ENCODE assay signal across 29 cellular contexts in the genomic region with DNA sequence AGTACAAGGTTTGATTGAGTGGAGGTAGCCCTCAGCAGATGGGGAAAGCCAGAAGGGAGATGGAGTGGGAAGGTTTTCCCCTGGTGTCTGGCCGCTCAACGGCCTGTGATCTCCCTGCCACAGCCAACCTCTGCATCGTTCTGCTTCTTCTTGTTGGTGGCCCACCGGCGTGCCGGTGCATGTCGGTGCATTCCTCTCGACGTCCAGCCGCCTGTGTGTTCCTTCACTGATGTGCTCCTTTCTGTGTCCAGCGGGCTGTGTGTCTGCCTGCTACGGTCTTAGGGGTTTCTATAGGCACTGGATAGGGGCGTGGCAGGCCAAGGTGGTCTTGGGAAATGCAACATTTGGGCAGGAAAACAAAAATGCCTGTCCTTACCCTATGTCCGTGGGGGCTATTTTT.
"Had no signal": no experiment of that assay in that cellular context is flagged by ENCODE, and none has a peak within 500 bp of the region (broad histone marks: within the 10 kb centered on the region; RNA-seq: fewer than 3 reads in every experiment).

No MANE protein-coding gene starts in this region.

- DNase-seq: naive thymus-derived CD8-positive, alpha-beta T cell; nephron progenitor cell; nucleus accumbens; pancreas; retina; right lobe of liver; sigmoid colon; spleen; stimulated activated CD4-positive, alpha-beta T cell treated with anti-CD3 and anti-CD28 coated beads, Interleukin-12 subunit alpha, Interleukin-12 subunit beta, amount 100 ng/mL, for 4 hours; stimulated activated CD4-positive, alpha-beta T cell treated with anti-CD3 and anti-CD28 coated beads, Interleukin-1b, Interleukin-23, amount 100 ng/mL, for 48 hours; stimulated activated CD4-positive, alpha-beta T cell treated with anti-CD3 and anti-CD28 coated beads, Interleukin-4, amount 100 ng/mL, for 1 hour; stimulated activated CD4-positive, alpha-beta T cell treated with anti-CD3 and anti-CD28 coated beads, Interleukin-4, amount 100 ng/mL, for 4 hours; stimulated activated CD8-positive, alpha-beta memory T cell treated with anti-CD3 and anti-CD28 coated beads, Interleukin-4, amount 100 ng/mL, for 48 hours; stimulated activated naive CD4-positive, alpha-beta T cell; stimulated activated naive CD8-positive, alpha-beta T cell treated with anti-CD3 and anti-CD28 coated beads, Interleukin-15, amount 100 ng/mL, for 72 hours; stimulated activated naive CD8-positive, alpha-beta T cell treated with anti-CD3 and anti-CD28 coated beads, Interleukin-15, Interleukin-2, amounts not matched to agents 100 U/mL and 50 U/mL, for 24 hours; substantia nigra; testis; tibial artery; transverse colon; upper lobe of right lung; uterus had no signal

- H3K36me3 ChIP-seq: neutrophil, pancreas, prostate gland, right atrium auricular region, right lobe of liver, sigmoid colon, suprapubic skin, tibial artery, upper lobe of right lung, uterus had no signal

- H3K4me3 ChIP-seq: pancreas, prostate gland, right atrium auricular region, right lobe of liver, sigmoid colon, smooth muscle cell, spleen, suprapubic skin, testis, tibial artery, transverse colon, upper lobe of right lung, uterus had no signal

- H3K27ac ChIP-seq: neutrophil, pancreas, prostate gland, right atrium auricular region, right lobe of liver, sigmoid colon, spleen, suprapubic skin, testis, tibial artery, transverse colon, upper lobe of right lung, uterus had no signal

- ATAC-seq: naive thymus-derived CD8-positive, alpha-beta T cell; natural killer cell treated with Interleukin-12 subunit alpha and Interleukin-12 subunit beta and Interleukin-15 and Interleukin-18, amount 100 ng/mL, for 72 hours; pancreas; right lobe of liver; stimulated activated memory B cell treated with anti-CD40 and anti-IgM and Interleukin-4, amounts not matched to agents 10 μg/mL and 1 μg/mL and 100 μg/mL, for 72 hours; stimulated activated naive CD8-positive, alpha-beta T cell treated with anti-CD3 and anti-CD28 coated beads, Interleukin-15, amount 100 ng/mL, for 72 hours; stimulated activated naive CD8-positive, alpha-beta T cell treated with anti-CD3 and anti-CD28 coated beads, Interleukin-15, Interleukin-2, amounts not matched to agents 100 U/mL and 50 U/mL, for 24 hours; upper lobe of right lung had no signal

- H3K4me1 ChIP-seq: pancreas, prostate gland, right atrium auricular region, right lobe of liver, sigmoid colon, spleen, suprapubic skin, testis, tibial artery, transverse colon, upper lobe of right lung, uterus had no signal

- FAIRE-seq: pancreas had no signal

- H3K9me3 ChIP-seq: pancreas, prostate gland, testis had no signal
